In the genomic region with DNA sequence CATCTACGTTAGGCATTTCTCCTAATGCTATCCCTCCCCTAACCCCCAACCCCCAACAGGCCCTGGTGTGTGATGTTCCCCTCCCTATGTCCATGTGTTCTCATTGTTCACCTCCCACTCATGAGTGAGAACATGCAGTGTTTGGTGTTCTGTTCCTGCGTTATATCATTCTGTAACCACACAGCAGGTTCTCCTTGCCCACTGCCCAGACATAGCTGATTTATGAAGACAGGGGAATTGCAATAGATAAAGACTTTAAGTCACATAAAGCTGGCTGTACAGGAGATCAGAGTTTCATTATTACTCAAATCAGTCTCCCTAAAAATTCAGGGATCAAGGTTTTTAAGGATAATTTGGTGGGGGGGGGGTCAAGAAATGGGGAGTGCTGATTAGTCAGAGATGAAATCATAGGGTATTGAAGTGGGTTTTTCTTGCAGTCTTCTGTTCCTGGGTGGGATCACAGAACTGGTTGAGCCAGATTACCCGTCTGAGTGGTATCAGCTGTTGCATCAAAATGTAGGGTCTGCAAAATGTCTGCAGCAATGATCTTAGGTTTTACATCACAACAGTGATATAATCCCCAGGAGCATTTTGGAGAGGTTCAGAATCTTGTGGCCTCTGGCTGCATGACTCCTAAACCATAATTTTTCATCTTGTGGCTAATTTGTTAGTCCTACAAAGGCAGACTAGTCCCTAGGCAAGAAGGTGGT, we compare ENCODE assay signal across 2 cellular contexts.
TF ChIP-seq lines count a peak whose summit lies in the region.

No MANE protein-coding gene starts in this region.

TF ChIP-seq in SK-N-SH treated with all-trans-retinoic acid at 6 μM for 48 hours, 23 proteins besides CTCF, POLR2A, EP300 and RAD21 (continued from another document):
- TF ChIP-seq, protein P1, sequence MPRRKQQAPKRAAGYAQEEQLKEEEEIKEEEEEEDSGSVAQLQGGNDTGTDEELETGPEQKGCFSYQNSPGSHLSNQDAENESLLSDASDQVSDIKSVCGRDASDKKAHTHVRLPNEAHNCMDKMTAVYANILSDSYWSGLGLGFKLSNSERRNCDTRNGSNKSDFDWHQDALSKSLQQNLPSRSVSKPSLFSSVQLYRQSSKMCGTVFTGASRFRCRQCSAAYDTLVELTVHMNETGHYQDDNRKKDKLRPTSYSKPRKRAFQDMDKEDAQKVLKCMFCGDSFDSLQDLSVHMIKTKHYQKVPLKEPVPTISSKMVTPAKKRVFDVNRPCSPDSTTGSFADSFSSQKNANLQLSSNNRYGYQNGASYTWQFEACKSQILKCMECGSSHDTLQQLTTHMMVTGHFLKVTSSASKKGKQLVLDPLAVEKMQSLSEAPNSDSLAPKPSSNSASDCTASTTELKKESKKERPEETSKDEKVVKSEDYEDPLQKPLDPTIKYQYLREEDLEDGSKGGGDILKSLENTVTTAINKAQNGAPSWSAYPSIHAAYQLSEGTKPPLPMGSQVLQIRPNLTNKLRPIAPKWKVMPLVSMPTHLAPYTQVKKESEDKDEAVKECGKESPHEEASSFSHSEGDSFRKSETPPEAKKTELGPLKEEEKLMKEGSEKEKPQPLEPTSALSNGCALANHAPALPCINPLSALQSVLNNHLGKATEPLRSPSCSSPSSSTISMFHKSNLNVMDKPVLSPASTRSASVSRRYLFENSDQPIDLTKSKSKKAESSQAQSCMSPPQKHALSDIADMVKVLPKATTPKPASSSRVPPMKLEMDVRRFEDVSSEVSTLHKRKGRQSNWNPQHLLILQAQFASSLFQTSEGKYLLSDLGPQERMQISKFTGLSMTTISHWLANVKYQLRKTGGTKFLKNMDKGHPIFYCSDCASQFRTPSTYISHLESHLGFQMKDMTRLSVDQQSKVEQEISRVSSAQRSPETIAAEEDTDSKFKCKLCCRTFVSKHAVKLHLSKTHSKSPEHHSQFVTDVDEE (CRISPR knock-in tag; IDR thresholded peaks at IDR 0.05), result no peak
- TF ChIP-seq ZFP30 (CRISPR knock-in tag; IDR thresholded peaks at IDR 0.05) (no peak), CSDC2 (CRISPR knock-in tag; IDR thresholded peaks at IDR 0.05) (no peak), ZFP3 (CRISPR knock-in tag; IDR thresholded peaks at IDR 0.05) (no peak), GLIS3 (CRISPR knock-in tag; IDR thresholded peaks at IDR 0.05) (no peak), ZNF565 (CRISPR knock-in tag; conservative IDR thresholded peaks at IDR 0.05; ENCODE audit: low read depth) (no peak), TOX (CRISPR knock-in tag; IDR thresholded peaks at IDR 0.05; ENCODE audit: borderline replicate concordance) (no peak), ZNF70 (CRISPR knock-in tag; IDR thresholded peaks at IDR 0.05) (no peak), BACH2 (CRISPR knock-in tag; IDR thresholded peaks at IDR 0.05; ENCODE audit: borderline replicate concordance) (no peak), SNAI2 (CRISPR knock-in tag; IDR thresholded peaks at IDR 0.05) (no peak), CSRNP3 (CRISPR knock-in tag; IDR thresholded peaks at IDR 0.05) (no peak), PATZ1 (CRISPR knock-in tag; IDR thresholded peaks at IDR 0.05; ENCODE audit: borderline replicate concordance) (no peak), ZC3H10 (CRISPR knock-in tag; IDR thresholded peaks at IDR 0.05) (no peak), ARNTL (CRISPR knock-in tag; IDR thresholded peaks at IDR 0.05; ENCODE audit: borderline replicate concordance, low read depth) (no peak), PPARA (CRISPR knock-in tag; IDR thresholded peaks at IDR 0.05; ENCODE audit: borderline replicate concordance) (no peak), ISL1 (CRISPR knock-in tag; IDR thresholded peaks at IDR 0.05) (no peak), ZNF8 (CRISPR knock-in tag; IDR thresholded peaks at IDR 0.05) (no peak)
- TF ChIP-seq, protein P2, sequence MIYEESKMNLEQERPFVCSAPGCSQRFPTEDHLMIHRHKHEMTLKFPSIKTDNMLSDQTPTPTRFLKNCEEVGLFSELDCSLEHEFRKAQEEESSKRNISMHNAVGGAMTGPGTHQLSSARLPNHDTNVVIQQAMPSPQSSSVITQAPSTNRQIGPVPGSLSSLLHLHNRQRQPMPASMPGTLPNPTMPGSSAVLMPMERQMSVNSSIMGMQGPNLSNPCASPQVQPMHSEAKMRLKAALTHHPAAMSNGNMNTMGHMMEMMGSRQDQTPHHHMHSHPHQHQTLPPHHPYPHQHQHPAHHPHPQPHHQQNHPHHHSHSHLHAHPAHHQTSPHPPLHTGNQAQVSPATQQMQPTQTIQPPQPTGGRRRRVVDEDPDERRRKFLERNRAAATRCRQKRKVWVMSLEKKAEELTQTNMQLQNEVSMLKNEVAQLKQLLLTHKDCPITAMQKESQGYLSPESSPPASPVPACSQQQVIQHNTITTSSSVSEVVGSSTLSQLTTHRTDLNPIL (CRISPR knock-in tag; IDR thresholded peaks at IDR 0.05; ENCODE audit: low read depth), result no peak
TF ChIP-seq in SK-N-SH treated with all-trans-retinoic acid at 6 μM for 48 hours: peak in this region for 0.

TF ChIP-seq in WTC11, 78 proteins besides CTCF, POLR2A, EP300 and RAD21 (continued from another document):
- TF ChIP-seq FOXP1 (CRISPR knock-in tag; IDR thresholded peaks at IDR 0.05; ENCODE audit: borderline replicate concordance) (no peak), CREB1 (CRISPR knock-in tag; IDR thresholded peaks at IDR 0.05) (no peak), RELA (CRISPR knock-in tag; IDR thresholded peaks at IDR 0.05; ENCODE audit: borderline replicate concordance) (no peak), NFYB (CRISPR knock-in tag; conservative IDR thresholded peaks at IDR 0.05; ENCODE audit: low read depth) (no peak), FOXJ3 (CRISPR knock-in tag; IDR thresholded peaks at IDR 0.05; ENCODE audit: borderline replicate concordance) (no peak)
